27 cellular contexts compared by ENCODE assay signal in genomic region chr12:70788774-70789173, GRCh38.
"Had no signal": no experiment of that assay in that cellular context is flagged by ENCODE, and none has a peak within 500 bp of the region (broad histone marks: within the 10 kb centered on the region; RNA-seq: fewer than 3 reads in every experiment).

No MANE protein-coding gene starts in this region.

- H3K27ac ChIP-seq: adrenal gland, body of pancreas had no signal

- H3K4me1 ChIP-seq: adrenal gland, body of pancreas had no signal

- DNase-seq: activated CD4-positive, alpha-beta T cell treated with anti-CD3 and anti-CD28 coated beads for 48 hours; activated CD4-positive, alpha-beta T cell treated with anti-CD3 and anti-CD28 coated beads, Interleukin-2, amount 50 U/mL, for 1 hour; activated CD4-positive, alpha-beta T cell treated with anti-CD3 and anti-CD28 coated beads, Interleukin-2, amount 50 U/mL, for 48 hours; activated CD8-positive, alpha-beta memory T cell treated with anti-CD3 and anti-CD28 coated beads, Interleukin-2, amount 10 ng/mL, durations not matched to agents 7 days and 5 days; activated CD8-positive, alpha-beta memory T cell treated with anti-CD3 and anti-CD28 coated beads, Interleukin-2, amount 50 U/mL, for 4 hours; activated CD8-positive, alpha-beta T cell treated with anti-CD3 and anti-CD28 coated beads for 36 hours; activated effector memory CD4-positive, alpha-beta T cell treated with anti-CD3 and anti-CD28 coated beads, Interleukin-2, amount 50 U/mL, for 16 hours; activated naive CD4-positive, alpha-beta T cell treated with anti-CD3 and anti-CD28 coated beads for 36 hours; activated naive CD8-positive, alpha-beta T cell treated with anti-CD3 and anti-CD28 coated beads for 36 hours; activated naive CD8-positive, alpha-beta T cell treated with anti-CD3 and anti-CD28 coated beads, Interleukin-2, amount 50 U/mL, for 24 hours; activated T-cell treated with anti-CD3 and anti-CD28 coated beads, Interleukin-2, amount 50 U/mL, for 1 hour; activated T-cell treated with anti-CD3 and anti-CD28 coated beads, Interleukin-2, amount 50 U/mL, for 48 hours; adrenal gland; amygdala; aorta; body of pancreas; caudate nucleus; effector CD8-positive, alpha-beta T cell; foreskin fibroblast; head of caudate nucleus; hippocampal formation; T-helper 2 cell had no signal

- H3K27me3 ChIP-seq: adrenal gland, body of pancreas had no signal

- H3K9me3 ChIP-seq: adrenal gland, body of pancreas had no signal

- H3K27ac Mint-ChIP-seq: activated CD8-positive, alpha-beta memory T cell treated with anti-CD3 and anti-CD28 coated beads, Interleukin-2, amount 10 ng/mL, durations not matched to agents 7 days and 5 days; activated CD8-positive, alpha-beta T cell treated with anti-CD3 and anti-CD28 coated beads for 36 hours; activated naive CD4-positive, alpha-beta T cell treated with anti-CD3 and anti-CD28 coated beads for 36 hours; activated naive CD4-positive, alpha-beta T cell treated with anti-CD3 and anti-CD28 coated beads, Interleukin-2, amount 50 U/mL, for 24 hours; activated naive CD8-positive, alpha-beta T cell treated with anti-CD3 and anti-CD28 coated beads for 36 hours; activated naive CD8-positive, alpha-beta T cell treated with anti-CD3 and anti-CD28 coated beads, Interleukin-2, amount 50 U/mL, for 24 hours; activated T-helper 1 cell treated with anti-CD3 and anti-CD28 coated beads, Interleukin-12 subunit alpha, Interleukin-12 subunit beta, Interleukin-2, Interleukin-4 antibody, amounts not matched to agents 30 ng/mL and 10 ng/mL and 1 ng/mL, durations not matched to agents 14 hours and 24 hours and 36 hours; activated T-helper 2 cell treated with anti-CD3 and anti-CD28 coated beads, Interferon-gamma antibody, Interleukin-2, Interleukin-4, amounts not matched to agents 10 μg/mL and 5 μg/mL and 100 μg/mL, durations not matched to agents 14 hours and 24 hours and 36 hours had no signal

- H3K4me1 Mint-ChIP-seq: activated CD8-positive, alpha-beta memory T cell treated with anti-CD3 and anti-CD28 coated beads, Interleukin-2, amount 10 ng/mL, durations not matched to agents 7 days and 5 days; activated naive CD4-positive, alpha-beta T cell treated with anti-CD3 and anti-CD28 coated beads, Interleukin-2, amount 50 U/mL, for 24 hours; activated naive CD8-positive, alpha-beta T cell treated with anti-CD3 and anti-CD28 coated beads for 36 hours; activated naive CD8-positive, alpha-beta T cell treated with anti-CD3 and anti-CD28 coated beads, Interleukin-2, amount 50 U/mL, for 24 hours had no signal

- H3K36me3 ChIP-seq: adrenal gland had no signal

- H3K27me3 Mint-ChIP-seq: activated CD8-positive, alpha-beta memory T cell treated with anti-CD3 and anti-CD28 coated beads, Interleukin-2, amount 10 ng/mL, durations not matched to agents 7 days and 5 days; activated naive CD4-positive, alpha-beta T cell treated with anti-CD3 and anti-CD28 coated beads, Interleukin-2, amount 50 U/mL, for 24 hours had no signal

- H3K4me3 Mint-ChIP-seq: activated CD8-positive, alpha-beta memory T cell treated with anti-CD3 and anti-CD28 coated beads, Interleukin-2, amount 10 ng/mL, durations not matched to agents 7 days and 5 days; activated CD8-positive, alpha-beta T cell treated with anti-CD3 and anti-CD28 coated beads for 36 hours; activated naive CD4-positive, alpha-beta T cell treated with anti-CD3 and anti-CD28 coated beads for 36 hours; activated naive CD4-positive, alpha-beta T cell treated with anti-CD3 and anti-CD28 coated beads, Interleukin-2, amount 50 U/mL, for 24 hours; activated naive CD8-positive, alpha-beta T cell treated with anti-CD3 and anti-CD28 coated beads for 36 hours; activated naive CD8-positive, alpha-beta T cell treated with anti-CD3 and anti-CD28 coated beads, Interleukin-2, amount 50 U/mL, for 24 hours; activated T-helper 1 cell treated with anti-CD3 and anti-CD28 coated beads, Interleukin-12 subunit alpha, Interleukin-12 subunit beta, Interleukin-2, Interleukin-4 antibody, amounts not matched to agents 30 ng/mL and 10 ng/mL and 1 ng/mL, durations not matched to agents 14 hours and 24 hours and 36 hours had no signal

- H3K4me3 ChIP-seq: adrenal gland, body of pancreas had no signal

- ATAC-seq: activated CD4-positive, CD25-positive, alpha-beta regulatory T cell treated with anti-CD3 and anti-CD28 coated beads, Interleukin-2, amount 50 U/mL, for 24 hours; activated CD8-positive, alpha-beta memory T cell treated with anti-CD3 and anti-CD28 coated beads, Interleukin-2, amount 10 ng/mL, durations not matched to agents 7 days and 5 days; activated CD8-positive, alpha-beta T cell treated with anti-CD3 and anti-CD28 coated beads for 36 hours; activated naive CD8-positive, alpha-beta T cell treated with anti-CD3 and anti-CD28 coated beads, Interleukin-2, amount 50 U/mL, for 24 hours; body of pancreas; esophagus mucosa had no signal

- H3K36me3 Mint-ChIP-seq: activated CD8-positive, alpha-beta memory T cell treated with anti-CD3 and anti-CD28 coated beads, Interleukin-2, amount 10 ng/mL, durations not matched to agents 7 days and 5 days; activated naive CD4-positive, alpha-beta T cell treated with anti-CD3 and anti-CD28 coated beads, Interleukin-2, amount 50 U/mL, for 24 hours; activated naive CD8-positive, alpha-beta T cell treated with anti-CD3 and anti-CD28 coated beads for 36 hours had no signal

- H3K9me3 Mint-ChIP-seq: activated CD8-positive, alpha-beta T cell treated with anti-CD3 and anti-CD28 coated beads for 36 hours; activated naive CD4-positive, alpha-beta T cell treated with anti-CD3 and anti-CD28 coated beads for 36 hours; activated naive CD4-positive, alpha-beta T cell treated with anti-CD3 and anti-CD28 coated beads, Interleukin-2, amount 50 U/mL, for 24 hours; activated naive CD8-positive, alpha-beta T cell treated with anti-CD3 and anti-CD28 coated beads for 36 hours; activated naive CD8-positive, alpha-beta T cell treated with anti-CD3 and anti-CD28 coated beads, Interleukin-2, amount 50 U/mL, for 24 hours; activated T-helper 1 cell treated with anti-CD3 and anti-CD28 coated beads, Interleukin-12 subunit alpha, Interleukin-12 subunit beta, Interleukin-2, Interleukin-4 antibody, amounts not matched to agents 30 ng/mL and 10 ng/mL and 1 ng/mL, durations not matched to agents 14 hours and 24 hours and 36 hours; activated T-helper 2 cell treated with anti-CD3 and anti-CD28 coated beads, Interferon-gamma antibody, Interleukin-2, Interleukin-4, amounts not matched to agents 10 μg/mL and 5 μg/mL and 100 μg/mL, durations not matched to agents 14 hours and 24 hours and 36 hours had no signal
